14 cellular contexts compared by ENCODE assay signal in the genomic region with DNA sequence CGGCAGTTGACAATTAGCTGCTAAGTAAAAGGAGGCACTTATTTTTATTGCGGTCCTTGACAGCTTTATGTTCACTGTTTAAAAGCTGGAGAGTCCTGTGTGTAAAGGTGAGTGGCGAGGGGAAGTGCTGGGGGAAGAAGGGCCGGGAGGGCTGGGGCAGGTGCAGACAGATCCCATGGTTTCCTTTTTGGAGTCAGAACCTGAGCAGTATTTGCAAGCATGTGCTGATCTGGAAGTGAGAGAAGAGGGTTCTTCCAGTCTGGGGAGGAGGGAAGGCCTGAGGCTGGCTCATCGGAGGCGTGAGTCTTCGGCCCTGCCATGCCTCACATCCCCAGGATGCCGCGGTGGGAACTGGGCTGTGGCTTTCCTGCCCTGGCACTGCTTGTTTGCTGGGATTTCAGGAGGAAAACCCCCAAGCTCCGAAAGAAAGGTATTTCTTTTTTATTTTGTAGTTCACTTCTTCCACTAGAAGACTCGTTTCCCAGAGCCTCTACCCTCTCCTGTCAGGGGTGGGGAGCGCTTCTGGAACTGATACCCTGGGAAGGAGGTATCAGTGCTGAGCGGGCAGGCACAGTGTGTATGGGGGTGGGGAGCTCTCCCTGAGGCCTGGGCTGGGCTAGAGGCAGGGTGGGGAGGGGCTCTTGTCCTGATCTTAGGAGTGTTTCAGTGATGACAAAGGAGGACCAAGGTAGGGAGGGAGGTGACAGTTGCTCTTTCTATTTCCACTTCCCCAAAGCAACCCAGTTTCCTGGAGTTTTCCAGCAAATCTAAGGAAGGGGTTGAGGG.
DNase-seq lines count a peak whose midpoint lies in the region; ATAC-seq and TF ChIP-seq lines count a peak whose summit lies in the region.
"Had no signal": no experiment of that assay in that cellular context is flagged by ENCODE, and none has a peak within 500 bp of the region (broad histone marks: within the 10 kb centered on the region; RNA-seq: fewer than 3 reads in every experiment).

No MANE protein-coding gene starts in this region.

- intact Hi-C loops in CD4-positive, alpha-beta T cell (cut with DNase I, micrococcal nuclease): no loop called here
- intact Hi-C loops in IMR-90 (cut with micrococcal nuclease): no loop called here
- intact Hi-C loops in lower lobe of right lung (cut with DNase I): no loop called here
- intact Hi-C loops in Right ventricle myocardium superior (cut with DNase I): no loop called here

- 0 out of 2 replicates have a peak overlapping the region, but pooled peaks have one; percentile 15 for H2AK5ac ChIP-seq in IMR-90 (ENCODE audit: low read depth, low read length)

- TF ChIP-seq CTCF in CD4-positive, alpha-beta T cell (IDR thresholded peaks at IDR 0.05): no peak
- TF ChIP-seq CTCF in IMR-90 (conservative IDR thresholded peaks at IDR 0.05; ENCODE audit: low read depth, low read length) (no peak), WTC11 (IDR thresholded peaks at IDR 0.05) (no peak), lower lobe of right lung (IDR thresholded peaks at IDR 0.05) (no peak), coronary artery (IDR thresholded peaks at IDR 0.05) (no peak)

- no peak overlapping the region for H4K91ac ChIP-seq in IMR-90 (ENCODE audit: insufficient read depth, low read depth, low read length)

- no peak overlapping the region for H3K4me3 Mint-ChIP-seq in CD4-positive, alpha-beta T cell
- H3K4me3 Mint-ChIP-seq in WTC11: no peak overlapping the region
- H3K4me3 Mint-ChIP-seq: activated T-cell treated with anti-CD3 and anti-CD28 coated beads, Interleukin-2, amount 50 U/mL, for 72 hours had no signal

- no peak overlapping the region for H2BK5ac ChIP-seq in IMR-90 (ENCODE audit: low read depth, low read length, poor library complexity, severe bottlenecking)

- peak overlapping the region; percentile 91 for H3K27ac Mint-ChIP-seq in CD4-positive, alpha-beta T cell
- no peak overlapping the region for H3K27ac Mint-ChIP-seq in WTC11

- CTCF ChIA-PET in CD4-positive, alpha-beta T cell (lab: Charles Lee): interaction anchor here (1.4 to 1.6 kb wide), 3 partner anchors 11 to 337 kb away, joined by 3 to 5 read pairs (median 4); no protein-coding TSS in a partner anchor
- CTCF ChIA-PET in IMR-90 (lab: Yijun Ruan, JAX) (no interaction called here), WTC11 (lab: Charles Lee) (interaction anchor here (0.8 kb wide), 1 partner anchor 23 kb away, joined by 3 read pairs; no protein-coding TSS in a partner anchor)

- no peak overlapping the region; the same call in 1 of the 2 replicates for H3K14ac ChIP-seq in IMR-90 (replicated peaks; ENCODE audit: low read depth, low read length)

- no peak overlapping the region for H3K18ac ChIP-seq in IMR-90 (ENCODE audit: low read depth, low read length)

- H2BK15ac ChIP-seq in IMR-90 (ENCODE audit: low read depth, low read length): no peak overlapping the region

- no peak overlapping the region for H3K4me2 ChIP-seq in IMR-90 (ENCODE audit: low read depth, low read length)

- POLR2A ChIA-PET in CD4-positive, alpha-beta T cell (lab: Charles Lee): no interaction called here
- POLR2A ChIA-PET in IMR-90 (lab: Charles Lee; ENCODE audit: unreplicated experiment): no interaction called here
- POLR2A ChIA-PET in WTC11 (lab: Charles Lee): no interaction called here

- dilution Hi-C loops in IMR-90 (cut with HindIII; ENCODE audit: low sequenced_read_pairs, unreplicated experiment): no loop called here

- H4K5ac ChIP-seq in IMR-90 (ENCODE audit: low read depth, low read length): no peak overlapping the region

- no peak for TF ChIP-seq RAD21 in IMR-90 (IDR thresholded peaks at IDR 0.05; ENCODE audit: low read length)

- no peak overlapping the region for H3K23ac ChIP-seq in IMR-90 (ENCODE audit: low read depth, low read length)

- no peaks in the 10 kb centered on the region for H3K9me3 ChIP-seq in CD4-positive, alpha-beta T cell (ENCODE audit: control insufficient read depth, low read length)
- H3K9me3 ChIP-seq in IMR-90 (ENCODE audit: control insufficient read depth, insufficient read depth, low read length) (no peaks in the 10 kb centered on the region), lower lobe of right lung (no peaks in the 10 kb centered on the region)
- H3K9me3 ChIP-seq: gastroesophageal sphincter, Peyer's patch, thyroid gland had no signal

- H3K79me1 ChIP-seq in IMR-90 (ENCODE audit: low read depth in 1 of 2, low read length in 2 of 2): no peaks in the 10 kb centered on the region

- H3K27me3 ChIP-seq in CD4-positive, alpha-beta T cell (ENCODE audit: control insufficient read depth, insufficient read depth, low read length): no peaks in the 10 kb centered on the region
- H3K27me3 ChIP-seq in IMR-90 (ENCODE audit: control insufficient read depth, insufficient read depth, low read length) (peaks cover 5% of the 10 kb centered on the region), lower lobe of right lung (ENCODE audit: low read depth) (no peaks in the 10 kb centered on the region)
- H3K27me3 ChIP-seq: gastroesophageal sphincter, Peyer's patch, thyroid gland had no signal

- H2BK120ac ChIP-seq in IMR-90 (ENCODE audit: low read depth, low read length): no peak overlapping the region

- H3K4me1 Mint-ChIP-seq in CD4-positive, alpha-beta T cell (ENCODE audit: low read depth): peaks cover 64% of the 10 kb centered on the region
- peaks cover 14% of the 10 kb centered on the region for H3K4me1 Mint-ChIP-seq in WTC11

- H3K4me3 ChIP-seq in IMR-90 (ENCODE audit: insufficient read depth, low read depth, low read length): no peak overlapping the region
- H3K4me3 ChIP-seq in lower lobe of right lung: no peak overlapping the region
- H3K4me3 ChIP-seq in coronary artery: no peak overlapping the region
- H3K4me3 ChIP-seq: gastroesophageal sphincter, Peyer's patch, thyroid gland had no signal

- in situ Hi-C loops in IMR-90 (cut with MboI; ENCODE audit: low sequenced_read_pairs): no loop called here

- H4K20me1 ChIP-seq in IMR-90 (ENCODE audit: insufficient read depth, low read length): no peaks in the 10 kb centered on the region

- H2BK20ac ChIP-seq in IMR-90 (ENCODE audit: low read depth, low read length): no peak overlapping the region

- no peak overlapping the region for H3K9ac ChIP-seq in IMR-90 (ENCODE audit: low read depth, low read length)

- no peak overlapping the region for H2AFZ ChIP-seq in IMR-90 (replicated peaks; ENCODE audit: low read length, poor library complexity)

- no peak for TF ChIP-seq POLR2A in IMR-90 (IDR thresholded peaks at IDR 0.05; ENCODE audit: low read depth, low read length)

- H3K36me3 ChIP-seq in IMR-90 (ENCODE audit: control insufficient read depth, insufficient read depth, low read length) (no peaks in the 10 kb centered on the region), lower lobe of right lung (peaks cover 14% of the 10 kb centered on the region)
- H3K36me3 ChIP-seq: gastroesophageal sphincter, Peyer's patch, thyroid gland had no signal

- H3K9me3 Mint-ChIP-seq in CD4-positive, alpha-beta T cell: peaks cover 3% of the 10 kb centered on the region
- H3K9me3 Mint-ChIP-seq in WTC11: no peaks in the 10 kb centered on the region
- H3K9me3 Mint-ChIP-seq: activated T-cell treated with anti-CD3 and anti-CD28 coated beads, Interleukin-2, amount 50 U/mL, for 72 hours had no signal

- H3K56ac ChIP-seq in IMR-90 (ENCODE audit: extremely low read depth, insufficient read depth, low read length): no peak overlapping the region

- no TSS peak for BruUV-seq in IMR-90 (replicated peaks; lab: Mats Ljungman, UMichigan)

- H4K8ac ChIP-seq in IMR-90 (ENCODE audit: low read depth in 2 of 2, low read length in 2 of 2): no peak overlapping the region

- ATAC-seq in CD4-positive, alpha-beta T cell (ENCODE audit: poor library complexity): no peak
- ATAC-seq in IMR-90 (ENCODE audit: low read depth): no peak
- ATAC-seq in WTC11: peak; percentile 94
- ATAC-seq in lower lobe of right lung: peak in 1 of 2 donors; percentile 36
- no peak for ATAC-seq in HG02981 (IDR thresholded peaks at IDR 0.05; ENCODE audit: unreplicated experiment)
- no peak for ATAC-seq in HG02938 (IDR thresholded peaks at IDR 0.05; ENCODE audit: unreplicated experiment)
- ATAC-seq in Right ventricle myocardium superior (ENCODE audit: poor library complexity): no peak
- ATAC-seq: activated T-cell treated with anti-CD3 and anti-CD28 coated beads, Interleukin-2, amount 50 U/mL, for 72 hours; gastroesophageal sphincter had no signal

- no peak for DNase-seq in CD4-positive, alpha-beta T cell
- DNase-seq in IMR-90 (no peak), WTC11 (ENCODE audit: low spot score) (no peak), lower lobe of right lung (no peak), coronary artery (ENCODE audit: low spot score) (no peak), Right ventricle myocardium superior (no peak)
- DNase-seq: activated T-cell treated with anti-CD3 and anti-CD28 coated beads, Interleukin-2, amount 50 U/mL, for 72 hours; cortex of kidney; Peyer's patch; thyroid gland had no signal

- H3K27me3 Mint-ChIP-seq in CD4-positive, alpha-beta T cell: no peaks in the 10 kb centered on the region
- H3K27me3 Mint-ChIP-seq in WTC11 (ENCODE audit: low read depth): no peaks in the 10 kb centered on the region

- H3K36me3 Mint-ChIP-seq in CD4-positive, alpha-beta T cell (ENCODE audit: low read depth): peaks cover 52% of the 10 kb centered on the region
- H3K36me3 Mint-ChIP-seq in WTC11: no peaks in the 10 kb centered on the region

- no peak overlapping the region for H3K4ac ChIP-seq in IMR-90 (ENCODE audit: low read depth, low read length)

- H3K27ac ChIP-seq in CD4-positive, alpha-beta T cell (ENCODE audit: low read depth, low read length): peak overlapping the region; percentile 38
- H3K27ac ChIP-seq in IMR-90 (ENCODE audit: insufficient read depth, low read length) (no peak overlapping the region), lower lobe of right lung (peak overlapping the region; percentile 8), coronary artery (no peak overlapping the region)
- H3K27ac ChIP-seq: C4-2B, gastroesophageal sphincter, Peyer's patch, thyroid gland had no signal

- WGBS in IMR-90 (ENCODE audit: extremely low coverage in 2 of 2, insufficient read length in 1 of 2), 2 experiments: 78% methylated on average over 3 of the region's 13 CpGs; no CpG with 5 or more reads in 1 of the 2 experiments

- no peak overlapping the region for H2AK9ac ChIP-seq in IMR-90 (replicated peaks; ENCODE audit: low read depth, low read length, poor library complexity)

- no peaks in the 10 kb centered on the region for H3K9me1 ChIP-seq in IMR-90 (ENCODE audit: insufficient read depth, low read length)

- H3K4me1 ChIP-seq in IMR-90 (ENCODE audit: control insufficient read depth, insufficient read depth, low read length): no peaks in the 10 kb centered on the region
- H3K4me1 ChIP-seq in lower lobe of right lung: peaks cover 37% of the 10 kb centered on the region
- H3K4me1 ChIP-seq: gastroesophageal sphincter, thyroid gland had no signal

TF ChIP-seq in IMR-90, 13 proteins besides CTCF, POLR2A, EP300 and RAD21 (continues in another document):
- TF ChIP-seq CHD1 (IDR thresholded peaks at IDR 0.05; ENCODE audit: low read depth, low read length): no peak

Comparison
In these comparisons a context has a peak if more than half of its experiments do, and no peak if none do; other contexts are left out.
1. H3K27ac ChIP-seq: peak in CD4-positive, alpha-beta T cell (single experiment) and lower lobe of right lung (single experiment); none in IMR-90 (single experiment) and coronary artery (0 of 2).